In the genomic region with DNA sequence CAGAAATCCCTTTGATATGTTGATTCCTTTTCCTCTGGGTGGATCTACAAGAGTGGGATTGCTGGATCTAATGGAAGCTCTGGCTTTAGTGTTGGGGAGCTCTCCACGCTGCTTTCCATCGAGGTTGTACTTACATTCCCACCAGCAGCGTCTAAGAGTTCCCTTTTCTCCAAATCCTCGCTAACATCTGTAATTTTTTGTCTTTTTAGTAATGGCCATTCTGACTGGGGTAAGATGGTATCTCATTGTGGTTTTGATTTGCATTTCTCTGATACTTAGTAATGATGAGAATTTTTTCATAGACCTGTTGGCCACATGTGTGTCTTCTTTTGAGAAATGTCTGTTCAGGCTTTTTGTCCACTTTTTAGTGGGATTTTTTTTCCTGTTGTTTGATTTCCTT, we compare ENCODE assay signal across 15 cellular contexts.
"Had no signal": no experiment of that assay in that cellular context is flagged by ENCODE, and none has a peak within 500 bp of the region (broad histone marks: within the 10 kb centered on the region; RNA-seq: fewer than 3 reads in every experiment).

No MANE protein-coding gene starts in this region.

- H3K27me3 ChIP-seq: neutrophil, sigmoid colon, upper lobe of left lung had no signal

- H3K9me3 ChIP-seq: neutrophil, sigmoid colon, spleen, thoracic aorta, upper lobe of left lung had no signal

- H3K4me1 ChIP-seq: sigmoid colon, upper lobe of left lung had no signal

- H3K36me3 ChIP-seq: neutrophil, sigmoid colon, spleen, thoracic aorta, upper lobe of left lung had no signal

- H3K36me3 Mint-ChIP-seq: activated CD4-positive, alpha-beta memory T cell treated with anti-CD3 and anti-CD28 coated beads for 36 hours; memory B cell; stimulated activated naive B cell treated with anti-CD40 and anti-IgM and Interleukin-4, amounts not matched to agents 10 μg/mL and 1 μg/mL and 100 μg/mL, for 72 hours; WTC11 had no signal

- H3K27ac ChIP-seq: neutrophil, sigmoid colon, spleen, thoracic aorta, upper lobe of left lung had no signal

- H3K4me3 Mint-ChIP-seq: activated CD4-positive, alpha-beta memory T cell treated with anti-CD3 and anti-CD28 coated beads for 36 hours; activated naive CD4-positive, alpha-beta T cell treated with anti-CD3 and anti-CD28 coated beads for 36 hours; activated naive CD8-positive, alpha-beta T cell treated with anti-CD3 and anti-CD28 coated beads, Interleukin-2, amount 50 U/mL, for 24 hours; activated T-cell treated with anti-CD3 and anti-CD28 coated beads, Interleukin-2, amount 50 U/mL, for 24 hours; memory B cell; stimulated activated naive B cell treated with anti-CD40 and anti-IgM and Interleukin-4, amounts not matched to agents 10 μg/mL and 1 μg/mL and 100 μg/mL, for 72 hours; WTC11 had no signal

- H3K4me1 Mint-ChIP-seq: stimulated activated naive B cell treated with anti-CD40 and anti-IgM and Interleukin-4, amounts not matched to agents 10 μg/mL and 1 μg/mL and 100 μg/mL, for 72 hours; WTC11 had no signal

- DNase-seq: activated CD4-positive, alpha-beta memory T cell treated with anti-CD3 and anti-CD28 coated beads for 36 hours; activated CD4-positive, alpha-beta T cell treated with anti-CD3 and anti-CD28 coated beads for 4 hours; activated naive CD4-positive, alpha-beta T cell treated with anti-CD3 and anti-CD28 coated beads for 36 hours; activated naive CD8-positive, alpha-beta T cell treated with anti-CD3 and anti-CD28 coated beads, Interleukin-2, amount 50 U/mL, for 24 hours; activated T-cell treated with anti-CD3 and anti-CD28 coated beads, Interleukin-2, amount 50 U/mL, for 24 hours; cerebellar nuclear complex; cortex of kidney; sigmoid colon; stimulated activated naive B cell treated with anti-CD40 and anti-IgM and Interleukin-4, amounts not matched to agents 10 μg/mL and 1 μg/mL and 100 μg/mL, for 72 hours had no signal

- H3K27me3 Mint-ChIP-seq: activated CD4-positive, alpha-beta memory T cell treated with anti-CD3 and anti-CD28 coated beads for 36 hours; activated naive CD8-positive, alpha-beta T cell treated with anti-CD3 and anti-CD28 coated beads, Interleukin-2, amount 50 U/mL, for 24 hours; activated T-cell treated with anti-CD3 and anti-CD28 coated beads, Interleukin-2, amount 50 U/mL, for 24 hours had no signal

- H3K9me3 Mint-ChIP-seq: activated CD4-positive, alpha-beta memory T cell treated with anti-CD3 and anti-CD28 coated beads for 36 hours; activated naive CD4-positive, alpha-beta T cell treated with anti-CD3 and anti-CD28 coated beads for 36 hours; activated T-cell treated with anti-CD3 and anti-CD28 coated beads, Interleukin-2, amount 50 U/mL, for 24 hours; WTC11 had no signal

- H3K4me3 ChIP-seq: sigmoid colon, spleen, thoracic aorta, upper lobe of left lung had no signal

- ATAC-seq: activated naive CD8-positive, alpha-beta T cell treated with anti-CD3 and anti-CD28 coated beads, Interleukin-2, amount 50 U/mL, for 24 hours; stimulated activated naive B cell treated with anti-CD40 and anti-IgM and Interleukin-4, amounts not matched to agents 10 μg/mL and 1 μg/mL and 100 μg/mL, for 72 hours; WTC11 had no signal

- H3K27ac Mint-ChIP-seq: activated CD4-positive, alpha-beta memory T cell treated with anti-CD3 and anti-CD28 coated beads for 36 hours; activated naive CD4-positive, alpha-beta T cell treated with anti-CD3 and anti-CD28 coated beads for 36 hours; activated naive CD8-positive, alpha-beta T cell treated with anti-CD3 and anti-CD28 coated beads, Interleukin-2, amount 50 U/mL, for 24 hours; activated T-cell treated with anti-CD3 and anti-CD28 coated beads, Interleukin-2, amount 50 U/mL, for 24 hours; memory B cell; stimulated activated naive B cell treated with anti-CD40 and anti-IgM and Interleukin-4, amounts not matched to agents 10 μg/mL and 1 μg/mL and 100 μg/mL, for 72 hours had no signal
